In the genomic region with DNA sequence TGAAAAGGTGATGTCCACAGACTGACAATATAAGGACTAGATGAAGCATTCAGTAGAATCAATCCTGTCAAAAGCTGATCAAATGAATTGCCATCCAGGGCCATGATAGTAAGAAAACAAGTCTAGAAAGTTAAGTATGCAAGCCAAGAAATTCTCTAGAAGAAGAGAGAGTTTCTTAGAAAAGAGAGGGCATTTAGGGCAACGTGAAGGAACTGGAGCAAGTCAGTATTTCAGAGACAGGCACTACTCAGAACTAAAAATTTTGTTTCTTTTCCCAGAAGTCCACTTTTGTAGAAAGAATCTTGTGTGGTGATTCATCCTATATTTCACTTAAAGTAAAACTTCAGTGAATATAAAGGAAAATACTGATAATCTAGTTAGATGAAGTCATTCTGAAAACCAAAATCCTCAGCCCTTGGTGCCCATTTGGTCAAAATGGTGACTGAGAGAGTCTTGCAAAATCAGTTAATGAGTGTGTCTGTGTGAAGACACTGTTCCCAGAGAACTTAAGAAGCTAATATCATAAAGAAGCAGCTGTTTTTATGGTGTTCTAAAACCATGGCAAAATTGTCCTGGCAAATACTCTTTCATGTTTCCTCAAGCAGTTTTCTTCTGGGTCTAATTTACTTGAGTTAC, we compare ENCODE assay signal across 24 cellular contexts.
"Had no signal": no experiment of that assay in that cellular context is flagged by ENCODE, and none has a peak within 500 bp of the region (broad histone marks: within the 10 kb centered on the region; RNA-seq: fewer than 3 reads in every experiment).

No MANE protein-coding gene starts in this region.

- H3K27me3 Mint-ChIP-seq: dendritic cell treated with granulocyte-macrophage colony-stimulating factor and Interleukin-4, amounts not matched to agents 40 ng/mL and 50 ng/mL, for 4 days; memory B cell; natural killer cell treated with Interleukin-12 subunit alpha and Interleukin-12 subunit beta and Interleukin-15 and Interleukin-18, amount 100 ng/mL, for 72 hours had no signal

- H3K27me3 ChIP-seq: esophagus squamous epithelium, neural progenitor cell, pancreas, spleen, stomach, transverse colon had no signal

- H3K9me3 Mint-ChIP-seq: dendritic cell treated with granulocyte-macrophage colony-stimulating factor and Interleukin-4, amounts not matched to agents 40 ng/mL and 50 ng/mL, for 4 days; effector memory CD8-positive, alpha-beta T cell; memory B cell; mesothelial cell of epicardium; neural progenitor cell had no signal

- H2AFZ ChIP-seq: neural progenitor cell had no signal

- H3K4me2 ChIP-seq: neural progenitor cell had no signal

- H3K4me3 Mint-ChIP-seq: dendritic cell treated with granulocyte-macrophage colony-stimulating factor and Interleukin-4, amounts not matched to agents 40 ng/mL and 50 ng/mL, for 4 days; effector memory CD8-positive, alpha-beta T cell; immature natural killer cell; memory B cell; mesothelial cell of epicardium; natural killer cell treated with Interleukin-12 subunit alpha and Interleukin-12 subunit beta and Interleukin-15 and Interleukin-18, amount 100 ng/mL, for 72 hours; neural progenitor cell had no signal

- H3K36me3 ChIP-seq: esophagus squamous epithelium, left ventricle myocardium inferior, lower lobe of right lung, neural progenitor cell, pancreas, spleen, stomach, thoracic aorta, transverse colon had no signal

- H3K4me1 Mint-ChIP-seq: immature natural killer cell, mesothelial cell of epicardium, neural progenitor cell had no signal

- H3K4me3 ChIP-seq: esophagus squamous epithelium, left ventricle myocardium inferior, lower lobe of right lung, neural progenitor cell, pancreas, spleen, stomach, thoracic aorta, transverse colon had no signal

- DNase-seq: effector memory CD8-positive, alpha-beta T cell; esophagus squamous epithelium; foreskin keratinocyte; immature natural killer cell; left ventricle myocardium inferior; lower lobe of right lung; occipital lobe; pancreas; right cardiac atrium; spleen; stimulated activated CD4-positive, alpha-beta T cell treated with anti-CD3 and anti-CD28 coated beads, Interleukin-15, amount 100 ng/mL, for 24 hours; stimulated activated CD4-positive, alpha-beta T cell treated with anti-CD3 and anti-CD28 coated beads, Interleukin-1b, Interleukin-23, amount 100 ng/mL, for 48 hours; stimulated activated CD4-positive, alpha-beta T cell treated with anti-CD3 and anti-CD28 coated beads, Interleukin-4, amount 100 ng/mL, for 24 hours; stimulated activated naive CD4-positive, alpha-beta T cell; stomach; substantia nigra; transverse colon had no signal

- ATAC-seq: effector memory CD8-positive, alpha-beta T cell; foreskin keratinocyte; lower lobe of right lung; natural killer cell treated with Interleukin-12 subunit alpha and Interleukin-12 subunit beta and Interleukin-15 and Interleukin-18, amount 100 ng/mL, for 72 hours; pancreas; right cardiac atrium had no signal

- H3K4me1 ChIP-seq: esophagus squamous epithelium, foreskin keratinocyte, lower lobe of right lung, neural progenitor cell, pancreas, spleen, stomach, transverse colon had no signal

- H3K27ac ChIP-seq: esophagus squamous epithelium, foreskin keratinocyte, left ventricle myocardium inferior, lower lobe of right lung, neural progenitor cell, pancreas, spleen, stomach, thoracic aorta, transverse colon had no signal

- H3K27ac Mint-ChIP-seq: dendritic cell treated with granulocyte-macrophage colony-stimulating factor and Interleukin-4, amounts not matched to agents 40 ng/mL and 50 ng/mL, for 4 days; effector memory CD8-positive, alpha-beta T cell; immature natural killer cell; memory B cell; mesothelial cell of epicardium; natural killer cell treated with Interleukin-12 subunit alpha and Interleukin-12 subunit beta and Interleukin-15 and Interleukin-18, amount 100 ng/mL, for 72 hours; neural progenitor cell; progenitor cell of endocrine pancreas had no signal

- H3K36me3 Mint-ChIP-seq: immature natural killer cell; mesothelial cell of epicardium; natural killer cell treated with Interleukin-12 subunit alpha and Interleukin-12 subunit beta and Interleukin-15 and Interleukin-18, amount 100 ng/mL, for 72 hours; neural progenitor cell had no signal
